In genomic region chr20:16501236-16501635, GRCh38 we compare ENCODE assay signal across 21 cellular contexts.
"Had no signal": no experiment of that assay in that cellular context is flagged by ENCODE, and none has a peak within 500 bp of the region (broad histone marks: within the 10 kb centered on the region; RNA-seq: fewer than 3 reads in every experiment).

No MANE protein-coding gene starts in this region.

- H3K4me1 Mint-ChIP-seq: activated naive CD8-positive, alpha-beta T cell treated with anti-CD3 and anti-CD28 coated beads, Interleukin-2, amount 10 ng/mL, durations not matched to agents 7 days and 5 days; activated T-helper 17 cell treated with anti-CD3 and anti-CD28 coated beads, Interleukin-2, amount 50 U/mL, for 72 hours had no signal

- H3K27me3 Mint-ChIP-seq: activated naive CD8-positive, alpha-beta T cell treated with anti-CD3 and anti-CD28 coated beads, Interleukin-2, amount 10 ng/mL, durations not matched to agents 7 days and 5 days; activated T-helper 17 cell treated with anti-CD3 and anti-CD28 coated beads, Interleukin-2, amount 50 U/mL, for 72 hours had no signal

- H3K9me3 ChIP-seq: body of pancreas, heart left ventricle, neutrophil, ovary, prostate gland, tibial artery had no signal

- H3K9me3 Mint-ChIP-seq: activated naive CD8-positive, alpha-beta T cell treated with anti-CD3 and anti-CD28 coated beads, Interleukin-2, amount 10 ng/mL, durations not matched to agents 7 days and 5 days; activated T-helper 17 cell treated with anti-CD3 and anti-CD28 coated beads, Interleukin-2, amount 50 U/mL, for 72 hours; nephron had no signal

- H3K27ac Mint-ChIP-seq: activated naive CD8-positive, alpha-beta T cell treated with anti-CD3 and anti-CD28 coated beads, Interleukin-2, amount 10 ng/mL, durations not matched to agents 7 days and 5 days; activated T-helper 17 cell treated with anti-CD3 and anti-CD28 coated beads, Interleukin-2, amount 50 U/mL, for 72 hours; nephron had no signal

- H3K27me3 ChIP-seq: body of pancreas, cardiac muscle cell, heart left ventricle, neutrophil, ovary, tibial artery had no signal

- H3K4me3 ChIP-seq: body of pancreas, cardiac muscle cell, heart left ventricle, ovary, prostate gland, tibial artery had no signal

- H3K4me1 ChIP-seq: body of pancreas, heart left ventricle, prostate gland had no signal

- H3K4me3 Mint-ChIP-seq: activated naive CD8-positive, alpha-beta T cell treated with anti-CD3 and anti-CD28 coated beads, Interleukin-2, amount 10 ng/mL, durations not matched to agents 7 days and 5 days; activated T-helper 17 cell treated with anti-CD3 and anti-CD28 coated beads, Interleukin-2, amount 50 U/mL, for 72 hours; nephron had no signal

- H3K27ac ChIP-seq: body of pancreas, cardiac muscle cell, epithelial cell of prostate, heart left ventricle, neutrophil, ovary, prostate gland, tibial artery, WERI-Rb-1 had no signal

- DNase-seq: activated CD4-positive, CD25-positive, alpha-beta regulatory T cell treated with anti-CD3 and anti-CD28 coated beads, Interleukin-2, amount 50 U/mL, for 72 hours; activated naive CD4-positive, alpha-beta T cell; activated naive CD8-positive, alpha-beta T cell treated with anti-CD3 and anti-CD28 coated beads, Interleukin-2, amount 10 ng/mL, durations not matched to agents 7 days and 5 days; activated T-cell treated with anti-CD3 and anti-CD28 coated beads, Interleukin-2, amount 50 U/mL, for 1 hour; body of pancreas; heart left ventricle; islet precursor cell; left colon; mesenchymal stem cell; ovary; stimulated activated CD4-positive, alpha-beta T cell treated with anti-CD3 and anti-CD28 coated beads, Interleukin-2, amount 100 ng/mL, for 48 hours; stimulated activated CD8-positive, alpha-beta memory T cell treated with anti-CD3 and anti-CD28 coated beads, Interleukin-4, amount 100 ng/mL, for 48 hours; stimulated activated naive CD4-positive, alpha-beta T cell; tibial artery; WERI-Rb-1 had no signal

- H3K36me3 ChIP-seq: neutrophil, ovary, prostate gland had no signal
